In genomic region chr18:23178201-23178600, GRCh38 we compare ENCODE assay signal across 1 cellular context.
TF ChIP-seq lines count a peak whose summit lies in the region.

No MANE protein-coding gene starts in this region.

TF ChIP-seq in GM23338, 12 proteins besides CTCF, POLR2A, EP300 and RAD21 (continued from another document):
- TF ChIP-seq ETS1 (IDR thresholded peaks at IDR 0.05) (no peak), STAT1 (IDR thresholded peaks at IDR 0.05; ENCODE audit: unreplicated experiment) (no peak), EZH2 (IDR thresholded peaks at IDR 0.05; ENCODE audit: low read depth, unreplicated experiment) (no peak), REST (IDR thresholded peaks at IDR 0.05; ENCODE audit: unreplicated experiment) (no peak), ZNF331 (CRISPR knock-in tag; IDR thresholded peaks at IDR 0.05; ENCODE audit: low read depth) (no peak), EZH2phosphoT487 (IDR thresholded peaks at IDR 0.05; ENCODE audit: unreplicated experiment) (no peak), POLR2AphosphoS5 (IDR thresholded peaks at IDR 0.05; ENCODE audit: low read depth) (no peak), ZNF114 (CRISPR knock-in tag; IDR thresholded peaks at IDR 0.05) (no peak), NANOG (IDR thresholded peaks at IDR 0.05; ENCODE audit: borderline replicate concordance) (no peak)
TF ChIP-seq in GM23338: peak in this region for 0.
